In the genomic region with DNA sequence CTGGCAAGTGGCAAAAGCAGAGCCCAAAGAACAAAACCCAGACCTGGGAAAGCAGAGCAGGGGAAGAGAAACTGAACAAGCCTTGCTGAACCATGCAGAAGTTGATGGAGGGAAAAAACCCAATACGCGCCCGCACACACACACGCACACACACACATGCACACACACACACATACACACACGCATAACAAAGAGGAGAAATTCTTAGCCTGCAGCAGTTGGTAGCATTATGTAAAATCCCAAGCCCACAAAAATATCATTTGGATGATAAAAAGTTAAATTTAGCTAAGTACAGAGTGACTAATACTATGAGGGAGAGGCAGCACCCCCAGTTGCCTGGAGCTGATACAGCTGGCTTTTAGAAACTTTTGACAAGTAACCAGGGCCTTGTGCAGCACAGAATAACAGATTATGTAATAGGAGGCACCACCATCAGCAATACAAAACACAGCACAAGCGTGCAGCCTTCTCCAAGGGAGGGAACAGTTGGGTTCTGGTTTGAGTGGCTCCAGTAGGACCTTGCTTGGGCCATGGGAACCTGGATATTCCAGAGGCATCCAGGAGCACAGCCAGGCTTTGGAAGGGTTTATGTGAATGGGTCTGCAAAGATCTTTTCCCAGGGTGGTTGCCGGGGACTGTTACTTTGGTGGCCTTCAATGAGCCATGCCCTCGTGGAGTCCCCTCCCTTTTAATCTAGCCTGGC, we compare ENCODE assay signal across 1 cellular context.
TF ChIP-seq lines count a peak whose summit lies in the region.

No MANE protein-coding gene starts in this region.

TF ChIP-seq in SK-N-SH, 30 proteins besides CTCF, POLR2A, EP300 and RAD21 (continued from another document):
- no peak for TF ChIP-seq USF2 (IDR thresholded peaks at IDR 0.05; ENCODE audit: borderline replicate concordance, low read depth, low read length)
- no peak for TF ChIP-seq NRF1 (IDR thresholded peaks at IDR 0.05; ENCODE audit: low read depth, low read length)
- TF ChIP-seq TEAD4 (IDR thresholded peaks at IDR 0.05; ENCODE audit: borderline replicate concordance, insufficient read depth) = no peak
- no peak for TF ChIP-seq USF1 (IDR thresholded peaks at IDR 0.05; ENCODE audit: borderline replicate concordance, low read depth)
- TF ChIP-seq REST (IDR thresholded peaks at IDR 0.05; ENCODE audit: low read depth, low read length) = no peak
- TF ChIP-seq TAF1 (IDR thresholded peaks at IDR 0.05; ENCODE audit: borderline replicate concordance, low read depth, low read length) = no peak
- no peak for TF ChIP-seq CHD2 (IDR thresholded peaks at IDR 0.05; ENCODE audit: low read length, partially characterized antibody)
- TF ChIP-seq GABPA (IDR thresholded peaks at IDR 0.05; ENCODE audit: low read depth) = no peak
